15 cellular contexts compared by ENCODE assay signal in the genomic region with DNA sequence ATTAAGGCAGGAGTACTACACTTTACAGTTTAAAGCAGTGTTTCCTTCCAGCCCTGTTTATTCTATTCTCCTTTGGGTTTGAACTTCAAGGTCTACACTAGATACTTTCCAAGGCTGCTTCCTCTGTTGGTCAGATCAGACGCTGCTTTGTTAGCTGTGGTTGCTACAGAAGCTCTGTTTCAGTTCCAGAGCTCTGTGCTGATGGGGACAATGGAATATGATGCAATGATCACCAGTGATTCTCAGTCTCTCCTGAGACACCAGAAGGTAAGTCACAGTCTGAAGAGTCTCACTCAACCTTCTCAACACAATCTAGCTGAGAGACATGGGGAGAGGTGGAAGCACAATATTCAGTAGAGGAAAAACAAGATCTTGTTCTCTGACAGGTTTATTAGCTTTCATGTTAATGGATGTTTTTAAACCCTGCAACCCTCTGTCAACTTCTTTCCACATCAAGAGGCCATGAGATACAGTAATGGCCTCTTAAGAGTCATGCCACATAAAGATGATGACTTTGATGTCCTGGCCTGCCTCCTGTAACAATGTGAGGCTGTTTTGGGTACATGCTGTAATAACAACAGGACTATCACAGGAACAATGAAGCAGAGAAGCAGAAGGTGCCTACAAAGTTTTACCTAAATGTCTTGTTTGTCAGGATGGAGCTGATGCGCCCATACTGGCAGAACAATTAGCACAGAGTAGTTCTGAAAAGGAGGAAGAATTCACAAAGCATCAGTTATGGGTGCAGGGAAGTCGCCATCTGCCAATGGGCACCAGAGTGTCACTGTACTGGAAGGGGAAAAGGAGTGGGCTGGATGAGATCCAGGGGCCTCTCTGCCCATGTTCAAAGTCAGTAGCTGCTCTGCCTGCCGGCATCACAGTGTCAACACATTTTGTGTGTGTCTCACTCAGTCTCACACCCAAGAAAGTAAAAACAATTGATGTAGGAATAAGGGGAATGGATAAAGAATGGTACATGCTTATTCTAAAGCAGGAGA. TPM values are rescaled to one million over a fixed set of nuclear protein-coding genes. Genes with fewer than 3 reads are reported as not detected.
DNase-seq lines count a peak whose midpoint lies in the region; ATAC-seq and TF ChIP-seq lines count a peak whose summit lies in the region.
"Had no signal": no experiment of that assay in that cellular context is flagged by ENCODE, and none has a peak within 500 bp of the region (broad histone marks: within the 10 kb centered on the region; RNA-seq: fewer than 3 reads in every experiment).

No MANE protein-coding gene starts in this region.

- CTCF ChIA-PET in HEK293T (lab: Yijun Ruan, JAX) = no interaction called here

- peaks cover 17% of the 10 kb centered on the region for H3K4me1 Mint-ChIP-seq in activated T-helper 2 cell treated with anti-CD3 and anti-CD28 coated beads, Interferon-gamma antibody, Interleukin-2, Interleukin-4, amounts not matched to agents 10 μg/mL and 5 μg/mL and 100 μg/mL, durations not matched to agents 14 hours and 24 hours and 36 hours (ENCODE audit: low read depth)

- peaks cover 54% of the 10 kb centered on the region for H3K36me3 Mint-ChIP-seq in activated T-helper 2 cell treated with anti-CD3 and anti-CD28 coated beads, Interferon-gamma antibody, Interleukin-2, Interleukin-4, amounts not matched to agents 10 μg/mL and 5 μg/mL and 100 μg/mL, durations not matched to agents 14 hours and 24 hours and 36 hours (ENCODE audit: low read depth)

- no peaks in the 10 kb centered on the region for H3K27me3 Mint-ChIP-seq in activated T-helper 2 cell treated with anti-CD3 and anti-CD28 coated beads, Interferon-gamma antibody, Interleukin-2, Interleukin-4, amounts not matched to agents 10 μg/mL and 5 μg/mL and 100 μg/mL, durations not matched to agents 14 hours and 24 hours and 36 hours (ENCODE audit: low read depth)
- H3K27me3 Mint-ChIP-seq: effector memory CD8-positive, alpha-beta T cell; natural killer cell treated with Interleukin-12 subunit alpha and Interleukin-12 subunit beta and Interleukin-15 and Interleukin-18, amount 100 ng/mL, for 72 hours had no signal

- ATAC-seq in GM19455 (IDR thresholded peaks at IDR 0.05; ENCODE audit: unreplicated experiment) = no peak
- ATAC-seq in HG02884 (IDR thresholded peaks at IDR 0.05; ENCODE audit: unreplicated experiment) = no peak
- ATAC-seq: effector memory CD8-positive, alpha-beta T cell; left cardiac atrium; natural killer cell treated with Interleukin-12 subunit alpha and Interleukin-12 subunit beta and Interleukin-15 and Interleukin-18, amount 100 ng/mL, for 72 hours; sciatic nerve had no signal

- POLR2A ChIA-PET in HEK293T (lab: Yijun Ruan, JAX) = no interaction called here

- DNase-seq in NCI-H1417 (lab: John Stamatoyannopoulos, UW) (peak in 2 of 3 experiments; percentile 23 to 82), NCI-H1417 treated with DMSO at 0.1 percent for 48 hours (lab: John Stamatoyannopoulos, UW) (no peak), HEK293T (ENCODE audit: extremely low spot score) (no peak), pons (ENCODE audit: low spot score) (peak; percentile 87), SKM-1 (lab: John Stamatoyannopoulos, UW; ENCODE audit: unreplicated experiment) (no peak)
- DNase-seq in activated T-helper 2 cell treated with anti-CD3 and anti-CD28 coated beads, Interferon-gamma antibody, Interleukin-2, Interleukin-4, amounts not matched to agents 10 μg/mL and 5 μg/mL and 100 μg/mL, durations not matched to agents 14 hours and 24 hours and 36 hours (ENCODE audit: low spot score) = no peak
- DNase-seq: 8988T; effector memory CD8-positive, alpha-beta T cell; left cardiac atrium; NCI-H446 treated with DMSO at 0.1 percent for 48 hours; transverse colon had no signal

- intact Hi-C loops in activated T-helper 2 cell treated with anti-CD3 and anti-CD28 coated beads, Interferon-gamma antibody, Interleukin-2, Interleukin-4, amounts not matched to agents 10 μg/mL and 5 μg/mL and 100 μg/mL, durations not matched to agents 14 hours and 24 hours and 36 hours (cut with micrococcal nuclease) = no loop called here

- H3K4me3 Mint-ChIP-seq in activated T-helper 2 cell treated with anti-CD3 and anti-CD28 coated beads, Interferon-gamma antibody, Interleukin-2, Interleukin-4, amounts not matched to agents 10 μg/mL and 5 μg/mL and 100 μg/mL, durations not matched to agents 14 hours and 24 hours and 36 hours (ENCODE audit: low read depth) = no peak overlapping the region
- H3K4me3 Mint-ChIP-seq: effector memory CD8-positive, alpha-beta T cell; natural killer cell treated with Interleukin-12 subunit alpha and Interleukin-12 subunit beta and Interleukin-15 and Interleukin-18, amount 100 ng/mL, for 72 hours had no signal

- no peaks in the 10 kb centered on the region for H3K9me3 Mint-ChIP-seq in activated T-helper 2 cell treated with anti-CD3 and anti-CD28 coated beads, Interferon-gamma antibody, Interleukin-2, Interleukin-4, amounts not matched to agents 10 μg/mL and 5 μg/mL and 100 μg/mL, durations not matched to agents 14 hours and 24 hours and 36 hours
- H3K9me3 Mint-ChIP-seq: effector memory CD8-positive, alpha-beta T cell; natural killer cell treated with Interleukin-12 subunit alpha and Interleukin-12 subunit beta and Interleukin-15 and Interleukin-18, amount 100 ng/mL, for 72 hours had no signal

- H3K27ac Mint-ChIP-seq in activated T-helper 2 cell treated with anti-CD3 and anti-CD28 coated beads, Interferon-gamma antibody, Interleukin-2, Interleukin-4, amounts not matched to agents 10 μg/mL and 5 μg/mL and 100 μg/mL, durations not matched to agents 14 hours and 24 hours and 36 hours = peak overlapping the region; percentile 2

TF ChIP-seq in HEK293T, 16 proteins besides CTCF, POLR2A, EP300 and RAD21:
- TF ChIP-seq, protein P1, sequence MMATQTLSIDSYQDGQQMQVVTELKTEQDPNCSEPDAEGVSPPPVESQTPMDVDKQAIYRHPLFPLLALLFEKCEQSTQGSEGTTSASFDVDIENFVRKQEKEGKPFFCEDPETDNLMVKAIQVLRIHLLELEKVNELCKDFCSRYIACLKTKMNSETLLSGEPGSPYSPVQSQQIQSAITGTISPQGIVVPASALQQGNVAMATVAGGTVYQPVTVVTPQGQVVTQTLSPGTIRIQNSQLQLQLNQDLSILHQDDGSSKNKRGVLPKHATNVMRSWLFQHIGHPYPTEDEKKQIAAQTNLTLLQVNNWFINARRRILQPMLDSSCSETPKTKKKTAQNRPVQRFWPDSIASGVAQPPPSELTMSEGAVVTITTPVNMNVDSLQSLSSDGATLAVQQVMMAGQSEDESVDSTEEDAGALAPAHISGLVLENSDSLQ (IDR thresholded peaks at IDR 0.05) = peak; percentile 51
- no peak for TF ChIP-seq FOXK2 (IDR thresholded peaks at IDR 0.05)
TF ChIP-seq in HEK293T: peak in this region for 1.

RNA-seq across cellular contexts. Expression of a gene that starts 33.4 kb away (rescaled TPM):
- 109 and 125 TPM in 2 replicates for total RNA-seq in activated T-helper 2 cell treated with anti-CD3 and anti-CD28 coated beads, Interferon-gamma antibody, Interleukin-2, Interleukin-4, amounts not matched to agents 10 μg/mL and 5 μg/mL and 100 μg/mL, durations not matched to agents 14 hours and 24 hours and 36 hours

RNA-seq across cellular contexts. Expression of a gene that starts 33.7 kb away (rescaled TPM):
- 33.3 and 43.0 TPM in 2 replicates for total RNA-seq in activated T-helper 2 cell treated with anti-CD3 and anti-CD28 coated beads, Interferon-gamma antibody, Interleukin-2, Interleukin-4, amounts not matched to agents 10 μg/mL and 5 μg/mL and 100 μg/mL, durations not matched to agents 14 hours and 24 hours and 36 hours

Comparison
In these comparisons a context has a peak if more than half of its experiments do, and no peak if none do; other contexts are left out.
1. DNase-seq: peak in NCI-H1417 (2 of 3) and pons (single experiment); none in NCI-H1417 treated with DMSO at 0.1 percent for 48 hours (single experiment), HEK293T (single experiment), activated T-helper 2 cell treated with anti-CD3 and anti-CD28 coated beads, Interferon-gamma antibody, Interleukin-2, Interleukin-4, amounts not matched to agents 10 μg/mL and 5 μg/mL and 100 μg/mL, durations not matched to agents 14 hours and 24 hours and 36 hours (single experiment) and SKM-1 (single experiment).